Comparison of ENCODE assay signal across 8 cellular contexts in genomic region chr19:35509861-35510625, GRCh38. TPM values are rescaled to one million over a fixed set of nuclear protein-coding genes. Genes with fewer than 3 reads are reported as not detected.
DNase-seq lines count a peak whose midpoint lies in the region; ATAC-seq and TF ChIP-seq lines count a peak whose summit lies in the region.

No MANE protein-coding gene starts in this region.

- peak overlapping the region; percentile 33 to 68 (median 54); a peak in 21 of 22 replicates for H3K4me2 ChIP-seq in BLaER1 treated with 17β-estradiol and CSF1 and Interleukin-3, amounts not matched to agents 10 nM and 100 nM

- no peak for ATAC-seq in GM18907 (IDR thresholded peaks at IDR 0.05; ENCODE audit: unreplicated experiment)

- H3K27me3 Mint-ChIP-seq in endodermal cell (ENCODE audit: insufficient read depth) = peaks cover 5% of the 10 kb centered on the region

- DNase-seq in H7 (peak; percentile 99), NCI-H460 (ENCODE audit: extremely low read depth, low read depth) (peak; percentile 48), endodermal cell (peak; percentile 99)
- DNase-seq in activated CD8-positive, alpha-beta memory T cell treated with anti-CD3 and anti-CD28 coated beads for 4 hours (ENCODE audit: low read depth in 2 of 2) = peak; percentile 25 to 38
- peak; percentile 63 to 65 for DNase-seq in stimulated activated CD8-positive, alpha-beta memory T cell treated with anti-CD3 and anti-CD28 coated beads, Interleukin-15, amount 100 ng/mL, for 48 hours (ENCODE audit: low read depth in 2 of 2)

- H3K4me1 Mint-ChIP-seq in endodermal cell = peaks cover 28% of the 10 kb centered on the region

- H3K4me1 ChIP-seq in BLaER1 treated with 17β-estradiol and CSF1 and Interleukin-3, amounts not matched to agents 10 nM and 100 nM = peaks cover 6 to 20% (median 15%) of the 10 kb centered on the region in 10 experiments; a peak in 17 of 20 replicates
- H3K4me1 ChIP-seq in endodermal cell (ENCODE audit: control insufficient read depth, insufficient read depth, low read length) (peaks cover 16% of the 10 kb centered on the region), mesodermal cell (ENCODE audit: control insufficient read depth, insufficient read depth, low read length, poor library complexity, severe bottlenecking) (no peaks in the 10 kb centered on the region)

- H3K36me3 ChIP-seq in BLaER1 treated with 17β-estradiol and CSF1 and Interleukin-3, amounts not matched to agents 10 nM and 100 nM = no peaks in the 10 kb centered on the region
- H3K36me3 ChIP-seq in H7 (replicated peaks; ENCODE audit: control insufficient read depth, insufficient read depth, low read length) = peaks cover 21% of the 10 kb centered on the region
- H3K36me3 ChIP-seq in endodermal cell (ENCODE audit: control insufficient read depth, insufficient read depth, low read length) = peaks cover 36% of the 10 kb centered on the region
- no peaks in the 10 kb centered on the region for H3K36me3 ChIP-seq in mesodermal cell (ENCODE audit: control insufficient read depth, insufficient read depth, low read length)

- H3K4me3 ChIP-seq in BLaER1 treated with 17β-estradiol and CSF1 and Interleukin-3, amounts not matched to agents 10 nM and 100 nM = peak overlapping the region in 4 of 10 experiments; percentile 4 to 23 (median 16); a peak in 3 of 20 replicates
- H3K4me3 ChIP-seq in H7 (ENCODE audit: insufficient read depth, low read depth, low read length) (peak overlapping the region; percentile 66), endodermal cell (ENCODE audit: low read length) (peak overlapping the region; percentile 100), mesodermal cell (ENCODE audit: extremely low read depth, insufficient read depth, low read length, poor library complexity, severe bottlenecking) (peak overlapping the region; percentile 43)

- H3K9me3 Mint-ChIP-seq in endodermal cell = no peaks in the 10 kb centered on the region

- H3K27ac ChIP-seq in BLaER1 treated with 17β-estradiol and CSF1 and Interleukin-3, amounts not matched to agents 10 nM and 100 nM = no peak overlapping the region
- peak overlapping the region; percentile 51 for H3K27ac ChIP-seq in endodermal cell (ENCODE audit: low read depth, low read length)
- H3K27ac ChIP-seq in mesodermal cell (ENCODE audit: low read depth, low read length, severe bottlenecking) = peak overlapping the region; percentile 60

- H3K9me3 ChIP-seq in BLaER1 treated with 17β-estradiol and CSF1 and Interleukin-3, amounts not matched to agents 10 nM and 100 nM (replicated peaks in 1 of 11) = no peaks in the 10 kb centered on the region
- H3K9me3 ChIP-seq in endodermal cell (ENCODE audit: control insufficient read depth, low read length) = no peaks in the 10 kb centered on the region
- no peaks in the 10 kb centered on the region for H3K9me3 ChIP-seq in mesodermal cell (ENCODE audit: control insufficient read depth, low read length)

- peaks cover 33% of the 10 kb centered on the region for H3K36me3 Mint-ChIP-seq in endodermal cell (ENCODE audit: low read depth)

- peak overlapping the region; percentile 99 for H3K27ac Mint-ChIP-seq in endodermal cell

- H3K9ac ChIP-seq in BLaER1 treated with 17β-estradiol and CSF1 and Interleukin-3, amounts not matched to agents 10 nM and 100 nM = peak overlapping the region in 2 of 11 experiments; percentile 22; a peak in 1 of 22 replicates
- peak overlapping the region; percentile 97 for H3K9ac ChIP-seq in endodermal cell (ENCODE audit: extremely low read depth, low read length, poor library complexity, severe bottlenecking)

- 0 to 1% methylated on average over 15 to 39 of the region's 39 CpGs for WGBS in endodermal cell (ENCODE audit: insufficient coverage in 1 of 2, insufficient read length in 1 of 2), 2 experiments
- 0 to 1% methylated on average over 32 to 33 of the region's 39 CpGs for WGBS in mesodermal cell (ENCODE audit: insufficient coverage in 2 of 2), 2 experiments

- no peaks in the 10 kb centered on the region; a peak in 2 of 22 replicates for H4K20me1 ChIP-seq in BLaER1 treated with 17β-estradiol and CSF1 and Interleukin-3, amounts not matched to agents 10 nM and 100 nM

- TF ChIP-seq CTCF in endodermal cell (conservative IDR thresholded peaks at IDR 0.05) = peak; percentile 100

- peak overlapping the region; percentile 99 for H3K4me3 Mint-ChIP-seq in endodermal cell

- H3K27me3 ChIP-seq in BLaER1 treated with 17β-estradiol and CSF1 and Interleukin-3, amounts not matched to agents 10 nM and 100 nM = peaks cover 43 to 78% (median 63%) of the 10 kb centered on the region in 11 experiments
- H3K27me3 ChIP-seq in H7 (ENCODE audit: control insufficient read depth, insufficient read depth, low read length) = peaks cover 4% of the 10 kb centered on the region
- no peaks in the 10 kb centered on the region for H3K27me3 ChIP-seq in endodermal cell (ENCODE audit: control insufficient read depth, insufficient read depth, low read length, poor library complexity, severe bottlenecking)

RNA-seq across cellular contexts. Expression of gene DMKN, which starts 3.4 kb away (rescaled TPM):
- total RNA-seq in H7 (2014; rRNA removed; shearing (Covaris generic)) = 179 and 182 TPM in 2 replicates
- total RNA-seq in NCI-H460 (2014; rRNA removed; shearing (Covaris generic)) = 0.40 TPM in 1 of 2 replicates, not detected in the other
- polyA plus RNA-seq in NCI-H460 (2014; cell fraction: nucleus; rRNA removed) = 0.08 TPM in 1 of 2 replicates, not detected in the other
- 100 to 1,000 TPM; 430 to 451 TPM for total RNA-seq in endodermal cell
- 127 TPM for polyA plus RNA-seq in endodermal cell (2013, experiment 1 of 2)
- 121 TPM for polyA plus RNA-seq in endodermal cell (2013, experiment 2 of 2)
- polyA plus RNA-seq in mesodermal cell (2013, experiment 1 of 2) = 23.3 TPM
- 26.4 TPM for polyA plus RNA-seq in mesodermal cell (2013, experiment 2 of 2)

RNA-seq across cellular contexts. Expression of gene SBSN, which starts 18.1 kb away (rescaled TPM):
- not detected in 2 replicates for total RNA-seq in H7 (2014; rRNA removed; shearing (Covaris generic))
- not detected in 2 replicates for total RNA-seq in NCI-H460 (2014; rRNA removed; shearing (Covaris generic))
- polyA plus RNA-seq in NCI-H460 (2014; cell fraction: nucleus; rRNA removed) = not detected in 2 replicates
- not detected for total RNA-seq in endodermal cell
- not detected for polyA plus RNA-seq in endodermal cell (2013, experiment 1 of 2)
- not detected for polyA plus RNA-seq in endodermal cell (2013, experiment 2 of 2)
- polyA plus RNA-seq in mesodermal cell (2013, experiment 1 of 2) = not detected
- not detected for polyA plus RNA-seq in mesodermal cell (2013, experiment 2 of 2)

RNA-seq across cellular contexts. Expression of gene KRTDAP, which starts 19.8 kb away (rescaled TPM):
- 0.44 and 0.52 TPM in 2 replicates for total RNA-seq in H7 (2014; rRNA removed; shearing (Covaris generic))
- total RNA-seq in NCI-H460 (2014; rRNA removed; shearing (Covaris generic)) = not detected in 2 replicates
- polyA plus RNA-seq in NCI-H460 (2014; cell fraction: nucleus; rRNA removed) = not detected in 2 replicates
- 1 to 10 TPM; 3.4 to 4.2 TPM for total RNA-seq in endodermal cell
- polyA plus RNA-seq in endodermal cell (2013, experiment 1 of 2) = not detected
- polyA plus RNA-seq in endodermal cell (2013, experiment 2 of 2) = 0.70 TPM
- polyA plus RNA-seq in mesodermal cell (2013, experiment 1 of 2) = not detected
- polyA plus RNA-seq in mesodermal cell (2013, experiment 2 of 2) = not detected

RNA-seq across cellular contexts. Expression of gene GAPDHS, which starts 23.2 kb away (rescaled TPM):
- total RNA-seq in H7 (2014; rRNA removed; shearing (Covaris generic)) = 0.07 TPM in 1 of 2 replicates, not detected in the other
- not detected in 2 replicates for total RNA-seq in NCI-H460 (2014; rRNA removed; shearing (Covaris generic))
- not detected in 2 replicates for polyA plus RNA-seq in NCI-H460 (2014; cell fraction: nucleus; rRNA removed)
- total RNA-seq in endodermal cell = not detected
- polyA plus RNA-seq in endodermal cell (2013, experiment 1 of 2) = not detected
- not detected for polyA plus RNA-seq in endodermal cell (2013, experiment 2 of 2)
- not detected for polyA plus RNA-seq in mesodermal cell (2013, experiment 1 of 2)
- not detected for polyA plus RNA-seq in mesodermal cell (2013, experiment 2 of 2)

RNA-seq across cellular contexts. Expression of gene TMEM147, which starts 35.4 kb away (rescaled TPM):
- total RNA-seq in H7 (2014; rRNA removed; shearing (Covaris generic)) = 208 and 225 TPM in 2 replicates
- total RNA-seq in NCI-H460 (2014; rRNA removed; shearing (Covaris generic)) = 231 and 277 TPM in 2 replicates
- 144 and 180 TPM in 2 replicates for polyA plus RNA-seq in NCI-H460 (2014; cell fraction: nucleus; rRNA removed)
- 100 to 1,000 TPM; 109 to 119 TPM for total RNA-seq in endodermal cell
- 86.5 TPM for polyA plus RNA-seq in endodermal cell (2013, experiment 1 of 2)
- 87.1 TPM for polyA plus RNA-seq in endodermal cell (2013, experiment 2 of 2)
- polyA plus RNA-seq in mesodermal cell (2013, experiment 1 of 2) = 106 TPM
- 85.0 TPM for polyA plus RNA-seq in mesodermal cell (2013, experiment 2 of 2)

Comparison
In these comparisons a context has a peak if more than half of its experiments do, and no peak if none do; other contexts are left out.
1. H3K27ac ChIP-seq: peak in endodermal cell (single experiment) and mesodermal cell (single experiment); none in BLaER1 treated with 17β-estradiol and CSF1 and Interleukin-3, amounts not matched to agents 10 nM and 100 nM (0 of 11).
2. DNase-seq: peak in every context shown above with its lines; median percentile 99 in H7; 99 in endodermal cell; 64 in stimulated activated CD8-positive, alpha-beta memory T cell treated with anti-CD3 and anti-CD28 coated beads, Interleukin-15, amount 100 ng/mL, for 48 hours; 48 in NCI-H460; 32 in activated CD8-positive, alpha-beta memory T cell treated with anti-CD3 and anti-CD28 coated beads for 4 hours.
3. RNA of gene DMKN, which starts 3.4 kb away (total RNA-seq): 430 to 451 TPM in endodermal cell and 179 to 182 TPM in H7; 0.40 TPM in NCI-H460; every median in the first group is over 100 times any median in the second.